Comparison of ENCODE assay signal across 8 cellular contexts in genomic region chr16:1420540-1421205, GRCh38. TPM values are rescaled to one million over a fixed set of nuclear protein-coding genes. Genes with fewer than 3 reads are reported as not detected.
A peak's percentile ranks its signal among the peaks of the same experiment; 100 is the strongest.
DNase-seq lines count a peak whose midpoint lies in the region; ATAC-seq and TF ChIP-seq lines count a peak whose summit lies in the region.

UQCC4 (minus strand) TSS chr16:1420747; CDS start chr16:1420723, 24 bp downstream.

- H3K27me3 ChIP-seq in SK-N-SH (ENCODE audit: insufficient read depth) (no peaks in the 10 kb centered on the region), testis (no peaks in the 10 kb centered on the region)

- peak within 1 kb of the TSS; percentile 98 for H3K27ac Mint-ChIP-seq in activated naive CD4-positive, alpha-beta T cell treated with anti-CD3 and anti-CD28 coated beads, Interleukin-2, amount 50 U/mL, for 24 hours

- peaks cover 45% of the 10 kb centered on the region for H3K79me2 ChIP-seq in SK-N-SH (ENCODE audit: insufficient read depth)

- H3K36me3 ChIP-seq in SK-N-SH (replicated peaks in 1 of 2; ENCODE audit: control insufficient read depth in 1 of 2, insufficient read depth in 2 of 2, low read length in 1 of 2) (peaks cover 0 to 3% of the 10 kb centered on the region in 2 experiments), testis (ENCODE audit: low read depth, missing control alignments) (no peaks in the 10 kb centered on the region)

- H3K27me3 Mint-ChIP-seq in activated naive CD4-positive, alpha-beta T cell treated with anti-CD3 and anti-CD28 coated beads, Interleukin-2, amount 50 U/mL, for 24 hours = no peaks in the 10 kb centered on the region

- H3K9ac ChIP-seq in SK-N-SH = peak within 1 kb of the TSS; percentile 88

- H3K27ac ChIP-seq in SK-N-SH (ENCODE audit: low read depth in 2 of 2, low read length in 1 of 2) (peak within 1 kb of the TSS; percentile 78 to 89), testis (peak within 1 kb of the TSS; percentile 88 to 91)

- peak within 1 kb of the TSS; percentile 87 for H3K4me3 Mint-ChIP-seq in activated naive CD4-positive, alpha-beta T cell treated with anti-CD3 and anti-CD28 coated beads, Interleukin-2, amount 50 U/mL, for 24 hours

- H3K9me3 ChIP-seq in SK-N-SH (no peaks in the 10 kb centered on the region), testis (no peaks in the 10 kb centered on the region)

- H4K20me1 ChIP-seq in SK-N-SH (ENCODE audit: insufficient read depth) = no peaks in the 10 kb centered on the region

- POLR2A ChIA-PET in SK-N-SH (lab: Yijun Ruan, JAX) = interaction anchor here (0.7 to 1.8 kb wide), 18 partner anchors 9 to 745 kb away, joined by 3 to 10 read pairs (median 4); partner anchors contain the start of genes CCDC154, CLCN7, IFT140 and MAPK8IP3

- H3K9me2 ChIP-seq in SK-N-SH = no peaks in the 10 kb centered on the region

- peaks cover 0 to 4% of the 10 kb centered on the region in 2 experiments; a peak in 3 of 4 replicates for H3K4me1 ChIP-seq in SK-N-SH (ENCODE audit: control insufficient read depth in 1 of 2, insufficient read depth in 2 of 2, low read depth in 1 of 2, low read length in 1 of 2)
- peaks cover 14% of the 10 kb centered on the region for H3K4me1 ChIP-seq in testis

- no peak; a peak in 1 of 4 replicates for TF ChIP-seq EP300 in SK-N-SH (IDR thresholded peaks at IDR 0.05; ENCODE audit: borderline replicate concordance in 1 of 2, low read depth in 1 of 2, low read length in 1 of 2)

- H3K4me3 ChIP-seq in SK-N-SH (ENCODE audit: low read depth in 2 of 2, low read length in 1 of 2) = peak within 1 kb of the TSS; percentile 83 to 98
- H3K4me3 ChIP-seq in testis = peak within 1 kb of the TSS; percentile 88 to 95

- intact Hi-C loops in testis (cut with DNase I; ENCODE audit: low total_unique reads) = no loop called here

- WGBS in SK-N-SH (ENCODE audit: low lambda C conversion rate) = 2% methylated on average over 37 of the region's 71 CpGs
- 0 to 1% methylated on average over 48 to 68 of the region's 71 CpGs for WGBS in testis, 2 donors

- H2AFZ ChIP-seq in SK-N-SH (ENCODE audit: low read depth) = peak within 1 kb of the TSS; percentile 92

- no peaks in the 10 kb centered on the region for H3K9me3 Mint-ChIP-seq in activated naive CD4-positive, alpha-beta T cell treated with anti-CD3 and anti-CD28 coated beads, Interleukin-2, amount 50 U/mL, for 24 hours

- TF ChIP-seq CTCF in SK-N-SH (IDR thresholded peaks at IDR 0.05) = no peak
- peak in 1 of 3 experiments; percentile 21 for TF ChIP-seq CTCF in testis (IDR thresholded peaks at IDR 0.05)

- TF ChIP-seq POLR2A in testis (IDR thresholded peaks at IDR 0.05) = no peak

- H3K4me1 Mint-ChIP-seq in activated naive CD4-positive, alpha-beta T cell treated with anti-CD3 and anti-CD28 coated beads, Interleukin-2, amount 50 U/mL, for 24 hours = peaks cover 23% of the 10 kb centered on the region

- peaks cover 18% of the 10 kb centered on the region for H3F3A ChIP-seq in SK-N-SH (replicated peaks; ENCODE audit: insufficient read depth)

- DNase-seq in GM04504 (ENCODE audit: low read depth) (peak; percentile 97), NCI-H1048 (lab: John Stamatoyannopoulos, UW) (peak; percentile 82), SK-N-SH (peak; percentile 97), globus pallidus (ENCODE audit: low spot score) (peak; percentile 98), occipital lobe (lab: John Stamatoyannopoulos, UW) (peak; percentile 96), testis (peak; percentile 99)

- peak within 1 kb of the TSS; percentile 99 for H3K4me2 ChIP-seq in SK-N-SH

- H3K36me3 Mint-ChIP-seq in activated naive CD4-positive, alpha-beta T cell treated with anti-CD3 and anti-CD28 coated beads, Interleukin-2, amount 50 U/mL, for 24 hours = no peaks in the 10 kb centered on the region

- no peak for TF ChIP-seq RAD21 in SK-N-SH (IDR thresholded peaks at IDR 0.05; ENCODE audit: low read length)

- ATAC-seq in HG02571 (IDR thresholded peaks at IDR 0.05; ENCODE audit: unreplicated experiment) = peak; percentile 88

- CTCF ChIA-PET in SK-N-SH (lab: Yijun Ruan, JAX) = interaction anchor here (1.0 to 1.8 kb wide), 5 partner anchors 8 to 176 kb away, joined by 3 to 6 read pairs (median 3); no protein-coding TSS in a partner anchor

TF ChIP-seq in SK-N-SH, 30 proteins besides CTCF, POLR2A, EP300 and RAD21 (continues in another document):
- TF ChIP-seq GABPA (IDR thresholded peaks at IDR 0.05; ENCODE audit: low read depth) = peak; percentile 100
- TF ChIP-seq USF1 (IDR thresholded peaks at IDR 0.05; ENCODE audit: borderline replicate concordance, low read depth) = peak; percentile 24; the same call in 1 of the 2 replicates
- peak; percentile 95 for TF ChIP-seq ELF1 (IDR thresholded peaks at IDR 0.05)
- TF ChIP-seq, protein P1, sequence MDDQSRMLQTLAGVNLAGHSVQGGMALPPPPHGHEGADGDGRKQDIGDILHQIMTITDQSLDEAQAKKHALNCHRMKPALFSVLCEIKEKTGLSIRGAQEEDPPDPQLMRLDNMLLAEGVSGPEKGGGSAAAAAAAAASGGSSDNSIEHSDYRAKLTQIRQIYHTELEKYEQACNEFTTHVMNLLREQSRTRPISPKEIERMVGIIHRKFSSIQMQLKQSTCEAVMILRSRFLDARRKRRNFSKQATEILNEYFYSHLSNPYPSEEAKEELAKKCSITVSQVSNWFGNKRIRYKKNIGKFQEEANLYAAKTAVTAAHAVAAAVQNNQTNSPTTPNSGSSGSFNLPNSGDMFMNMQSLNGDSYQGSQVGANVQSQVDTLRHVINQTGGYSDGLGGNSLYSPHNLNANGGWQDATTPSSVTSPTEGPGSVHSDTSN (IDR thresholded peaks at IDR 0.05) = peak; percentile 23; the same call in 1 of the 2 replicates
- TF ChIP-seq, protein P2, sequence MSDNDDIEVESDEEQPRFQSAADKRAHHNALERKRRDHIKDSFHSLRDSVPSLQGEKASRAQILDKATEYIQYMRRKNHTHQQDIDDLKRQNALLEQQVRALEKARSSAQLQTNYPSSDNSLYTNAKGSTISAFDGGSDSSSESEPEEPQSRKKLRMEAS (IDR thresholded peaks at IDR 0.05; ENCODE audit: low read depth) = peak; percentile 100
- peak; percentile 88 for TF ChIP-seq POLR2AphosphoS5 (IDR thresholded peaks at IDR 0.05; ENCODE audit: low read depth, low read length)
- TF ChIP-seq FOXJ3 (CRISPR knock-in tag; IDR thresholded peaks at IDR 0.05) = no peak
- no peak for TF ChIP-seq NFIC (IDR thresholded peaks at IDR 0.05; ENCODE audit: borderline replicate concordance)
- peak; percentile 26; the same call in 1 of the 2 replicates for TF ChIP-seq ZBTB33 (IDR thresholded peaks at IDR 0.05; ENCODE audit: borderline replicate concordance, low read depth)
- TF ChIP-seq, protein P3, sequence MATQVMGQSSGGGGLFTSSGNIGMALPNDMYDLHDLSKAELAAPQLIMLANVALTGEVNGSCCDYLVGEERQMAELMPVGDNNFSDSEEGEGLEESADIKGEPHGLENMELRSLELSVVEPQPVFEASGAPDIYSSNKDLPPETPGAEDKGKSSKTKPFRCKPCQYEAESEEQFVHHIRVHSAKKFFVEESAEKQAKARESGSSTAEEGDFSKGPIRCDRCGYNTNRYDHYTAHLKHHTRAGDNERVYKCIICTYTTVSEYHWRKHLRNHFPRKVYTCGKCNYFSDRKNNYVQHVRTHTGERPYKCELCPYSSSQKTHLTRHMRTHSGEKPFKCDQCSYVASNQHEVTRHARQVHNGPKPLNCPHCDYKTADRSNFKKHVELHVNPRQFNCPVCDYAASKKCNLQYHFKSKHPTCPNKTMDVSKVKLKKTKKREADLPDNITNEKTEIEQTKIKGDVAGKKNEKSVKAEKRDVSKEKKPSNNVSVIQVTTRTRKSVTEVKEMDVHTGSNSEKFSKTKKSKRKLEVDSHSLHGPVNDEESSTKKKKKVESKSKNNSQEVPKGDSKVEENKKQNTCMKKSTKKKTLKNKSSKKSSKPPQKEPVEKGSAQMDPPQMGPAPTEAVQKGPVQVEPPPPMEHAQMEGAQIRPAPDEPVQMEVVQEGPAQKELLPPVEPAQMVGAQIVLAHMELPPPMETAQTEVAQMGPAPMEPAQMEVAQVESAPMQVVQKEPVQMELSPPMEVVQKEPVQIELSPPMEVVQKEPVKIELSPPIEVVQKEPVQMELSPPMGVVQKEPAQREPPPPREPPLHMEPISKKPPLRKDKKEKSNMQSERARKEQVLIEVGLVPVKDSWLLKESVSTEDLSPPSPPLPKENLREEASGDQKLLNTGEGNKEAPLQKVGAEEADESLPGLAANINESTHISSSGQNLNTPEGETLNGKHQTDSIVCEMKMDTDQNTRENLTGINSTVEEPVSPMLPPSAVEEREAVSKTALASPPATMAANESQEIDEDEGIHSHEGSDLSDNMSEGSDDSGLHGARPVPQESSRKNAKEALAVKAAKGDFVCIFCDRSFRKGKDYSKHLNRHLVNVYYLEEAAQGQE (IDR thresholded peaks at IDR 0.05; ENCODE audit: low read depth, low read length) = peak; percentile 49; the same call in 1 of the 2 replicates
- TF ChIP-seq TAF1 (IDR thresholded peaks at IDR 0.05; ENCODE audit: borderline replicate concordance, low read depth, low read length) = peak; percentile 48; the same call in 1 of the 2 replicates
- peak; percentile 91 for TF ChIP-seq CHD2 (IDR thresholded peaks at IDR 0.05; ENCODE audit: low read length, partially characterized antibody)

RNA-seq across cellular contexts. Expression of gene UQCC4, which starts in this region (rescaled TPM):
- polyA plus RNA-seq in SK-N-SH (2012; rRNA removed) = 47.6 and 51.9 TPM in 2 replicates
- polyA plus RNA-seq in SK-N-SH (2012; cell fraction: cytosol; rRNA removed) = 38.1 and 42.7 TPM in 2 replicates
- 32.6 and 44.5 TPM in 2 replicates for polyA plus RNA-seq in SK-N-SH (2012; cell fraction: nucleus; rRNA removed)
- 11.2 TPM for total RNA-seq in occipital lobe
- 10 to 100 TPM; 22.8 to 27.7 TPM for total RNA-seq in testis
- polyA plus RNA-seq in testis (ENCODE audit: insufficient read depth, low read depth, low replicate concordance) = 17.5 TPM

Comparison
In these comparisons a context has a peak if more than half of its experiments do, and no peak if none do; other contexts are left out.
1. Peak in every context shown above with its lines: DNase-seq, ATAC-seq, H3K4me3 ChIP-seq and H3K27ac ChIP-seq.